In genomic region chr7:37216923-37217322, GRCh38 we compare ENCODE assay signal across 17 cellular contexts.
DNase-seq lines count a peak whose midpoint lies in the region; ATAC-seq and TF ChIP-seq lines count a peak whose summit lies in the region.
"Had no signal": no experiment of that assay in that cellular context is flagged by ENCODE, and none has a peak within 500 bp of the region (broad histone marks: within the 10 kb centered on the region; RNA-seq: fewer than 3 reads in every experiment).

No MANE protein-coding gene starts in this region.

- WGBS in mammary epithelial cell (ENCODE audit: low coverage, missing lambda C conversion rate), result 8% methylated on average over 2 of the region's 2 CpGs
- WGBS in smooth muscle cell (ENCODE audit: low lambda C conversion rate), result 20% methylated on average over 2 of the region's 2 CpGs
- 34 to 75% (median 56%) methylated on average over 2 of the region's 2 CpGs for WGBS in adrenal gland, 4 donors

- intact Hi-C loops in mammary epithelial cell (cut with micrococcal nuclease), result no loop called here
- intact Hi-C loops in MCF 10A (cut with micrococcal nuclease), result no loop called here
- intact Hi-C loops in adrenal gland (cut with DNase I), result loop anchor here (10.0 kb wide), 2 partner anchors 288 to 298 kb away; no protein-coding TSS in a partner anchor

- H3K9ac ChIP-seq in mammary epithelial cell (ENCODE audit: insufficient read depth, low read length), result no peak overlapping the region
- H3K9ac ChIP-seq in smooth muscle cell (ENCODE audit: low read depth), result no peak overlapping the region

- H3K4me1 Mint-ChIP-seq in MCF 10A (ENCODE audit: insufficient read depth, unreplicated experiment) (peaks cover 5% of the 10 kb centered on the region), WTC11 (peaks cover 43% of the 10 kb centered on the region)

- in situ Hi-C loops in mammary epithelial cell (cut with MboI; ENCODE audit: low sequenced_read_pairs in 2 of 2), result loop anchor here in 1 of 2 donors (25.0 kb wide), 1 partner anchor 1230 kb away; no protein-coding TSS in a partner anchor

- H3K36me3 ChIP-seq in mammary epithelial cell (ENCODE audit: insufficient read depth, low read length) (no peaks in the 10 kb centered on the region), smooth muscle cell (ENCODE audit: low read depth) (no peaks in the 10 kb centered on the region), adrenal gland (replicated peaks in 1 of 2) (no peaks in the 10 kb centered on the region)

- CTCF ChIA-PET in mammary epithelial cell (lab: Charles Lee; ENCODE audit: low non-redundant PET) (no interaction called here), MCF 10A (lab: Yijun Ruan, JAX) (interaction anchor here (0.5 to 0.8 kb wide), 2 partner anchors 16 to 1167 kb away, joined by 4 to 5 read pairs; no protein-coding TSS in a partner anchor), WTC11 (lab: Charles Lee) (interaction anchor here (0.8 kb wide), 1 partner anchor 16 kb away, joined by 3 read pairs; no protein-coding TSS in a partner anchor)

- no peaks in the 10 kb centered on the region for H3K36me3 Mint-ChIP-seq in MCF 10A (ENCODE audit: insufficient read depth, unreplicated experiment)
- H3K36me3 Mint-ChIP-seq in WTC11, result peaks cover 5% of the 10 kb centered on the region

- H3K27ac ChIP-seq in mammary epithelial cell (ENCODE audit: insufficient read depth, low read depth, low read length), result no peak overlapping the region
- H3K27ac ChIP-seq in smooth muscle cell (ENCODE audit: low read depth), result peak overlapping the region; percentile 77
- H3K27ac ChIP-seq in adrenal gland, result no peak overlapping the region
- H3K27ac ChIP-seq: C4-2B had no signal

- H3K27me3 ChIP-seq in mammary epithelial cell (ENCODE audit: insufficient read depth, low read length) (peaks cover 2% of the 10 kb centered on the region), smooth muscle cell (ENCODE audit: low read depth) (no peaks in the 10 kb centered on the region), adrenal gland (no peaks in the 10 kb centered on the region)

- no peak overlapping the region for H3K27ac Mint-ChIP-seq in MCF 10A (ENCODE audit: low read depth, unreplicated experiment)
- 0 out of 2 replicates have a peak overlapping the region, but pooled peaks have one; percentile 70 for H3K27ac Mint-ChIP-seq in WTC11

- TF ChIP-seq CTCF in mammary epithelial cell (conservative IDR thresholded peaks at IDR 0.05 in 1 of 2, IDR thresholded peaks at IDR 0.05 in 1 of 2; ENCODE audit: extremely low read depth in 1 of 2, insufficient read depth in 1 of 2, low read depth in 1 of 2, low read length in 2 of 2), result no peak
- no peak for TF ChIP-seq CTCF in MCF 10A (IDR thresholded peaks at IDR 0.05; ENCODE audit: unreplicated experiment)
- TF ChIP-seq CTCF in WTC11 (IDR thresholded peaks at IDR 0.05), result no peak
- no peak for TF ChIP-seq CTCF in fibroblast of villous mesenchyme (IDR thresholded peaks at IDR 0.05; ENCODE audit: insufficient read depth, low read depth, low read length)
- no peak for TF ChIP-seq CTCF in smooth muscle cell (IDR thresholded peaks at IDR 0.05; ENCODE audit: borderline replicate concordance, insufficient read depth, poor library complexity, severe bottlenecking)
- no peak for TF ChIP-seq CTCF in adrenal gland (IDR thresholded peaks at IDR 0.05)

- no peaks in the 10 kb centered on the region for H4K20me1 ChIP-seq in mammary epithelial cell (ENCODE audit: insufficient read depth, low read length)
- no peaks in the 10 kb centered on the region for H4K20me1 ChIP-seq in smooth muscle cell (ENCODE audit: low read depth)

- no peaks in the 10 kb centered on the region for H3K9me3 Mint-ChIP-seq in MCF 10A (ENCODE audit: unreplicated experiment)
- H3K9me3 Mint-ChIP-seq in WTC11, result peaks cover 4% of the 10 kb centered on the region; the same call in 1 of the 2 replicates

- no peak for ATAC-seq in WTC11
- ATAC-seq in GM21737 (IDR thresholded peaks at IDR 0.05; ENCODE audit: unreplicated experiment), result no peak
- ATAC-seq: K562 had no signal

- TF ChIP-seq POLR2A in adrenal gland (IDR thresholded peaks at IDR 0.05), result no peak

- H3K79me2 ChIP-seq in mammary epithelial cell (ENCODE audit: insufficient read depth, low read length), result no peaks in the 10 kb centered on the region
- no peaks in the 10 kb centered on the region for H3K79me2 ChIP-seq in smooth muscle cell (ENCODE audit: low read depth)

- H3K4me3 Mint-ChIP-seq in MCF 10A (ENCODE audit: unreplicated experiment) (no peak overlapping the region), WTC11 (no peak overlapping the region)

- H3K4me2 ChIP-seq in mammary epithelial cell (ENCODE audit: insufficient read depth, low read depth, low read length), result no peak overlapping the region
- H3K4me2 ChIP-seq in smooth muscle cell, result peak overlapping the region; percentile 64

- H3K27me3 Mint-ChIP-seq in MCF 10A (ENCODE audit: insufficient read depth, unreplicated experiment) (no peaks in the 10 kb centered on the region), WTC11 (ENCODE audit: low read depth) (no peaks in the 10 kb centered on the region)

- H3F3A ChIP-seq in smooth muscle cell (ENCODE audit: low read depth), result peaks cover 5% of the 10 kb centered on the region

- POLR2A ChIA-PET in MCF 10A (lab: Yijun Ruan, JAX), result no interaction called here
- POLR2A ChIA-PET in WTC11 (lab: Charles Lee), result no interaction called here

- dilution Hi-C loops in mammary epithelial cell (cut with HindIII; ENCODE audit: low sequenced_read_pairs), result loop anchor here (25.0 kb wide), 1 partner anchor 595 kb away; no protein-coding TSS in a partner anchor

- H3K9me3 ChIP-seq in mammary epithelial cell (replicated peaks; ENCODE audit: insufficient read depth, low read length) (no peaks in the 10 kb centered on the region), smooth muscle cell (replicated peaks; ENCODE audit: low read depth) (no peaks in the 10 kb centered on the region), adrenal gland (replicated peaks in 1 of 3) (no peaks in the 10 kb centered on the region)

- no peak overlapping the region for H3K4me3 ChIP-seq in mammary epithelial cell (replicated peaks in 1 of 3; ENCODE audit: insufficient read depth in 1 of 3, low read depth in 2 of 3, low read length in 3 of 3)
- no peak overlapping the region for H3K4me3 ChIP-seq in fibroblast of villous mesenchyme (ENCODE audit: low read depth, low read length)
- H3K4me3 ChIP-seq in smooth muscle cell, result no peak overlapping the region
- no peak overlapping the region for H3K4me3 ChIP-seq in adrenal gland
- H3K4me3 ChIP-seq: K562 had no signal

- H2AFZ ChIP-seq in mammary epithelial cell (ENCODE audit: low read depth, low read length) (no peak overlapping the region), smooth muscle cell (ENCODE audit: low read depth) (no peak overlapping the region)

- DNase-seq in mammary epithelial cell (peak; percentile 4), MCF 10A (ENCODE audit: unreplicated experiment) (no peak), WTC11 (ENCODE audit: low spot score) (no peak), fibroblast of villous mesenchyme (ENCODE audit: low read depth) (peak; percentile 45), smooth muscle cell (lab: John Stamatoyannopoulos, UW; ENCODE audit: unreplicated experiment) (no peak), OCI-M1 (lab: John Stamatoyannopoulos, UW) (no peak), adrenal gland (no peak)
- DNase-seq: COR-L47, GF-D8, GOT3, NCI-H146, NCI-H2081, NCI-H510A, NCI-H82 had no signal

- BruUV-seq in mammary epithelial cell (replicated peaks; lab: Mats Ljungman, UMichigan) (no TSS peak), MCF 10A (replicated peaks; lab: Mats Ljungman, UMichigan) (no TSS peak)

- H3K4me1 ChIP-seq in mammary epithelial cell (ENCODE audit: insufficient read depth, low read length), result no peaks in the 10 kb centered on the region
- H3K4me1 ChIP-seq in smooth muscle cell (ENCODE audit: low read depth), result peaks cover 16% of the 10 kb centered on the region
- H3K4me1 ChIP-seq in adrenal gland (replicated peaks in 1 of 2), result no peaks in the 10 kb centered on the region

TF ChIP-seq in WTC11, 78 proteins besides CTCF, POLR2A, EP300 and RAD21 (continues in another document):
- TF ChIP-seq MYBL2 (CRISPR knock-in tag; IDR thresholded peaks at IDR 0.05) (no peak), ZBTB21 (CRISPR knock-in tag; IDR thresholded peaks at IDR 0.05; ENCODE audit: borderline replicate concordance) (no peak), IRF1 (CRISPR knock-in tag; IDR thresholded peaks at IDR 0.05) (no peak), TEAD4 (CRISPR knock-in tag; IDR thresholded peaks at IDR 0.05) (no peak)
- TF ChIP-seq, protein P1, sequence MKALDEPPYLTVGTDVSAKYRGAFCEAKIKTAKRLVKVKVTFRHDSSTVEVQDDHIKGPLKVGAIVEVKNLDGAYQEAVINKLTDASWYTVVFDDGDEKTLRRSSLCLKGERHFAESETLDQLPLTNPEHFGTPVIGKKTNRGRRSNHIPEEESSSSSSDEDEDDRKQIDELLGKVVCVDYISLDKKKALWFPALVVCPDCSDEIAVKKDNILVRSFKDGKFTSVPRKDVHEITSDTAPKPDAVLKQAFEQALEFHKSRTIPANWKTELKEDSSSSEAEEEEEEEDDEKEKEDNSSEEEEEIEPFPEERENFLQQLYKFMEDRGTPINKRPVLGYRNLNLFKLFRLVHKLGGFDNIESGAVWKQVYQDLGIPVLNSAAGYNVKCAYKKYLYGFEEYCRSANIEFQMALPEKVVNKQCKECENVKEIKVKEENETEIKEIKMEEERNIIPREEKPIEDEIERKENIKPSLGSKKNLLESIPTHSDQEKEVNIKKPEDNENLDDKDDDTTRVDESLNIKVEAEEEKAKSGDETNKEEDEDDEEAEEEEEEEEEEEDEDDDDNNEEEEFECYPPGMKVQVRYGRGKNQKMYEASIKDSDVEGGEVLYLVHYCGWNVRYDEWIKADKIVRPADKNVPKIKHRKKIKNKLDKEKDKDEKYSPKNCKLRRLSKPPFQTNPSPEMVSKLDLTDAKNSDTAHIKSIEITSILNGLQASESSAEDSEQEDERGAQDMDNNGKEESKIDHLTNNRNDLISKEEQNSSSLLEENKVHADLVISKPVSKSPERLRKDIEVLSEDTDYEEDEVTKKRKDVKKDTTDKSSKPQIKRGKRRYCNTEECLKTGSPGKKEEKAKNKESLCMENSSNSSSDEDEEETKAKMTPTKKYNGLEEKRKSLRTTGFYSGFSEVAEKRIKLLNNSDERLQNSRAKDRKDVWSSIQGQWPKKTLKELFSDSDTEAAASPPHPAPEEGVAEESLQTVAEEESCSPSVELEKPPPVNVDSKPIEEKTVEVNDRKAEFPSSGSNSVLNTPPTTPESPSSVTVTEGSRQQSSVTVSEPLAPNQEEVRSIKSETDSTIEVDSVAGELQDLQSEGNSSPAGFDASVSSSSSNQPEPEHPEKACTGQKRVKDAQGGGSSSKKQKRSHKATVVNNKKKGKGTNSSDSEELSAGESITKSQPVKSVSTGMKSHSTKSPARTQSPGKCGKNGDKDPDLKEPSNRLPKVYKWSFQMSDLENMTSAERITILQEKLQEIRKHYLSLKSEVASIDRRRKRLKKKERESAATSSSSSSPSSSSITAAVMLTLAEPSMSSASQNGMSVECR (CRISPR knock-in tag; IDR thresholded peaks at IDR 0.05; ENCODE audit: borderline replicate concordance), result no peak

Comparison
In these comparisons a context has a peak if more than half of its experiments do, and no peak if none do; other contexts are left out.
1. DNase-seq: peak in mammary epithelial cell (single experiment) and fibroblast of villous mesenchyme (single experiment); none in MCF 10A (single experiment), WTC11 (single experiment), smooth muscle cell (single experiment), OCI-M1 (single experiment) and adrenal gland (0 of 7).
2. intact Hi-C loops: an anchor here in adrenal gland (10.0 kb wide); none called in mammary epithelial cell and MCF 10A.